1 cellular context compared by ENCODE assay signal in the genomic region with DNA sequence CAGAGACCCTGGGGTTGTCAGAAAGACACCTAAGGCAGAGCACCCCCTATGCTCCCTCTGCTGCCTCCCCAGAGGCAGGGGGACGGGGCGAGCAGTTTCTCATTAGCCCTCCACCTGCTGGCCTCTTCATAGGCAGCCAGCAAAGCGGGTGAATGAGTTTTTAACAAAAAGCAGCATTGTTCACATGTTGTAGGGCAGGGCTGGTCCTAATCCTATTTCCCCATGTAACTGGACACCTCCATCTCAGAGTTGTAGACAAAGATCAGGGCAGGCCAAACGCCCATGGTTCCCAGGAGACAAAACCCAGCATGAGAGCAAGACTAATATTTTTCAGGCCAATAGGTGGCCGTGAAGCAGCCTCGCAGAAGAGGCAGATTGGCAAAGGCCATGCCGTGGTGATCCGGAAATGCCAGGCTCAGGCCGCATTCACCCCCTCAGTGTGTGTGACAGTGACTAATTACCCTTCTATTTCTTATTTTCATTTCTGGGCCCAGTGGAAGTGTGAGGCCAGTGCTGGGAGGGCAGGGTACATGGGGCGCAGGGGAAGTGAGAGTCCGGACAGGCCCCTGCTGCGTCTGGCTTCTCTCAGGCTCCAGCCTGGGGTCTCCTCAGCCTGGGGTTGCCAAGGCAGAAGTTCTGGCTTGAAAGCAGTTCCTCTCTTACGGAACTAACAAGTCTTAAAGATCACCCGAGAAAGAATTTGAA.
TF ChIP-seq lines count a peak whose summit lies in the region.

No MANE protein-coding gene starts in this region.

TF ChIP-seq in HepG2, 621 proteins besides CTCF, POLR2A, EP300 and RAD21 (continued from another document and continues in another):
- TF ChIP-seq RBFOX2 (IDR thresholded peaks at IDR 0.05; ENCODE audit: low read depth, low read length) (no peak), PATZ1 (CRISPR knock-in tag; IDR thresholded peaks at IDR 0.05) (no peak), ZNF263 (CRISPR knock-in tag; IDR thresholded peaks at IDR 0.05) (no peak), PITX1 (CRISPR knock-in tag; IDR thresholded peaks at IDR 0.05) (no peak; the same call in 1 of the 2 replicates), SMYD3 (CRISPR knock-in tag; IDR thresholded peaks at IDR 0.05) (no peak), ZFP82 (CRISPR knock-in tag; IDR thresholded peaks at IDR 0.05; ENCODE audit: borderline replicate concordance) (no peak), EEA1 (CRISPR knock-in tag; IDR thresholded peaks at IDR 0.05; ENCODE audit: borderline replicate concordance) (no peak), ATF2 (CRISPR knock-in tag; IDR thresholded peaks at IDR 0.05) (no peak), KDM2A (CRISPR knock-in tag; IDR thresholded peaks at IDR 0.05; ENCODE audit: borderline replicate concordance, low read depth) (no peak), SRSF1 (optimal IDR thresholded peaks at IDR 0.05; ENCODE audit: low read depth, low read length) (no peak), KDM3A (CRISPR knock-in tag; IDR thresholded peaks at IDR 0.05; ENCODE audit: low read depth) (no peak), CHD4 (IDR thresholded peaks at IDR 0.05; ENCODE audit: borderline replicate concordance, low read length) (no peak), MLLT10 (CRISPR knock-in tag; IDR thresholded peaks at IDR 0.05) (no peak), ZNF577 (CRISPR knock-in tag; IDR thresholded peaks at IDR 0.05; ENCODE audit: borderline replicate concordance, low read depth) (no peak), PHB2 (IDR thresholded peaks at IDR 0.05; ENCODE audit: partially characterized antibody) (no peak), TMF1 (CRISPR knock-in tag; IDR thresholded peaks at IDR 0.05; ENCODE audit: low read depth) (no peak), HNF4A (CRISPR knock-in tag; IDR thresholded peaks at IDR 0.05) (0 out of 2 replicates have a peak, but pooled peaks have one; percentile 6), DZIP1 (CRISPR knock-in tag; IDR thresholded peaks at IDR 0.05) (no peak), LRRFIP1 (CRISPR knock-in tag; conservative IDR thresholded peaks at IDR 0.05) (no peak), DMTF1 (CRISPR knock-in tag; IDR thresholded peaks at IDR 0.05) (no peak), BORCS8-MEF2B (CRISPR knock-in tag; IDR thresholded peaks at IDR 0.05) (no peak), ZFAT (CRISPR knock-in tag; conservative IDR thresholded peaks at IDR 0.05) (no peak), ZNF672 (CRISPR knock-in tag; IDR thresholded peaks at IDR 0.05) (no peak), GATAD2A (CRISPR knock-in tag; IDR thresholded peaks at IDR 0.05) (0 out of 2 replicates have a peak, but pooled peaks have one; percentile 25), ZSCAN29 (CRISPR knock-in tag; conservative IDR thresholded peaks at IDR 0.05) (no peak), TFDP1 (CRISPR knock-in tag; IDR thresholded peaks at IDR 0.05; ENCODE audit: borderline replicate concordance) (no peak), THAP8 (CRISPR knock-in tag; IDR thresholded peaks at IDR 0.05; ENCODE audit: borderline replicate concordance) (no peak), GATAD1 (CRISPR knock-in tag; IDR thresholded peaks at IDR 0.05) (no peak), KMT2B (CRISPR knock-in tag; IDR thresholded peaks at IDR 0.05) (no peak)
- TF ChIP-seq, protein P1, sequence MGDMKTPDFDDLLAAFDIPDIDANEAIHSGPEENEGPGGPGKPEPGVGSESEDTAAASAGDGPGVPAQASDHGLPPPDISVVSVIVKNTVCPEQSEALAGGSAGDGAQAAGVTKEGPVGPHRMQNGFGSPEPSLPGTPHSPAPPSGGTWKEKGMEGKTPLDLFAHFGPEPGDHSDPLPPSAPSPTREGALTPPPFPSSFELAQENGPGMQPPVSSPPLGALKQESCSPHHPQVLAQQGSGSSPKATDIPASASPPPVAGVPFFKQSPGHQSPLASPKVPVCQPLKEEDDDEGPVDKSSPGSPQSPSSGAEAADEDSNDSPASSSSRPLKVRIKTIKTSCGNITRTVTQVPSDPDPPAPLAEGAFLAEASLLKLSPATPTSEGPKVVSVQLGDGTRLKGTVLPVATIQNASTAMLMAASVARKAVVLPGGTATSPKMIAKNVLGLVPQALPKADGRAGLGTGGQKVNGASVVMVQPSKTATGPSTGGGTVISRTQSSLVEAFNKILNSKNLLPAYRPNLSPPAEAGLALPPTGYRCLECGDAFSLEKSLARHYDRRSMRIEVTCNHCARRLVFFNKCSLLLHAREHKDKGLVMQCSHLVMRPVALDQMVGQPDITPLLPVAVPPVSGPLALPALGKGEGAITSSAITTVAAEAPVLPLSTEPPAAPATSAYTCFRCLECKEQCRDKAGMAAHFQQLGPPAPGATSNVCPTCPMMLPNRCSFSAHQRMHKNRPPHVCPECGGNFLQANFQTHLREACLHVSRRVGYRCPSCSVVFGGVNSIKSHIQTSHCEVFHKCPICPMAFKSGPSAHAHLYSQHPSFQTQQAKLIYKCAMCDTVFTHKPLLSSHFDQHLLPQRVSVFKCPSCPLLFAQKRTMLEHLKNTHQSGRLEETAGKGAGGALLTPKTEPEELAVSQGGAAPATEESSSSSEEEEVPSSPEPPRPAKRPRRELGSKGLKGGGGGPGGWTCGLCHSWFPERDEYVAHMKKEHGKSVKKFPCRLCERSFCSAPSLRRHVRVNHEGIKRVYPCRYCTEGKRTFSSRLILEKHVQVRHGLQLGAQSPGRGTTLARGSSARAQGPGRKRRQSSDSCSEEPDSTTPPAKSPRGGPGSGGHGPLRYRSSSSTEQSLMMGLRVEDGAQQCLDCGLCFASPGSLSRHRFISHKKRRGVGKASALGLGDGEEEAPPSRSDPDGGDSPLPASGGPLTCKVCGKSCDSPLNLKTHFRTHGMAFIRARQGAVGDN (CRISPR knock-in tag; IDR thresholded peaks at IDR 0.05) = peak; percentile 66
- TF ChIP-seq, protein P2, sequence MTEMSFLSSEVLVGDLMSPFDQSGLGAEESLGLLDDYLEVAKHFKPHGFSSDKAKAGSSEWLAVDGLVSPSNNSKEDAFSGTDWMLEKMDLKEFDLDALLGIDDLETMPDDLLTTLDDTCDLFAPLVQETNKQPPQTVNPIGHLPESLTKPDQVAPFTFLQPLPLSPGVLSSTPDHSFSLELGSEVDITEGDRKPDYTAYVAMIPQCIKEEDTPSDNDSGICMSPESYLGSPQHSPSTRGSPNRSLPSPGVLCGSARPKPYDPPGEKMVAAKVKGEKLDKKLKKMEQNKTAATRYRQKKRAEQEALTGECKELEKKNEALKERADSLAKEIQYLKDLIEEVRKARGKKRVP (CRISPR knock-in tag; IDR thresholded peaks at IDR 0.05) = no peak
- TF ChIP-seq, protein P3, sequence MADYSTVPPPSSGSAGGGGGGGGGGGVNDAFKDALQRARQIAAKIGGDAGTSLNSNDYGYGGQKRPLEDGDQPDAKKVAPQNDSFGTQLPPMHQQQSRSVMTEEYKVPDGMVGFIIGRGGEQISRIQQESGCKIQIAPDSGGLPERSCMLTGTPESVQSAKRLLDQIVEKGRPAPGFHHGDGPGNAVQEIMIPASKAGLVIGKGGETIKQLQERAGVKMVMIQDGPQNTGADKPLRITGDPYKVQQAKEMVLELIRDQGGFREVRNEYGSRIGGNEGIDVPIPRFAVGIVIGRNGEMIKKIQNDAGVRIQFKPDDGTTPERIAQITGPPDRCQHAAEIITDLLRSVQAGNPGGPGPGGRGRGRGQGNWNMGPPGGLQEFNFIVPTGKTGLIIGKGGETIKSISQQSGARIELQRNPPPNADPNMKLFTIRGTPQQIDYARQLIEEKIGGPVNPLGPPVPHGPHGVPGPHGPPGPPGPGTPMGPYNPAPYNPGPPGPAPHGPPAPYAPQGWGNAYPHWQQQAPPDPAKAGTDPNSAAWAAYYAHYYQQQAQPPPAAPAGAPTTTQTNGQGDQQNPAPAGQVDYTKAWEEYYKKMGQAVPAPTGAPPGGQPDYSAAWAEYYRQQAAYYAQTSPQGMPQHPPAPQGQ (CRISPR knock-in tag; IDR thresholded peaks at IDR 0.05; ENCODE audit: borderline replicate concordance) = no peak
